In genomic region chr17:82266142-82266541, GRCh38 we compare ENCODE assay signal across 11 cellular contexts. TPM values are rescaled to one million over a fixed set of nuclear protein-coding genes. Genes with fewer than 3 reads are reported as not detected.
DNase-seq lines count a peak whose midpoint lies in the region; ATAC-seq and TF ChIP-seq lines count a peak whose summit lies in the region.
"Had no signal": no experiment of that assay in that cellular context is flagged by ENCODE, and none has a peak within 500 bp of the region (broad histone marks: within the 10 kb centered on the region; RNA-seq: fewer than 3 reads in every experiment).

No MANE protein-coding gene starts in this region.

- H3K27ac ChIP-seq in left ventricle myocardium inferior (replicated peaks) = peak overlapping the region; percentile 92
- H3K27ac ChIP-seq in neutrophil = peak overlapping the region; percentile 15

- H3K4me3 ChIP-seq in left ventricle myocardium inferior (no peak overlapping the region), neutrophil (ENCODE audit: low read depth in 1 of 2, low read length in 1 of 2) (no peak overlapping the region)
- H3K4me3 ChIP-seq: lung had no signal

- H3K36me3 ChIP-seq in left ventricle myocardium inferior = peaks cover 61% of the 10 kb centered on the region
- peaks cover 97% of the 10 kb centered on the region for H3K36me3 ChIP-seq in neutrophil

- TF ChIP-seq CTCF in left ventricle myocardium inferior (IDR thresholded peaks at IDR 0.05; ENCODE audit: borderline replicate concordance) (no peak), endothelial cell (IDR thresholded peaks at IDR 0.05; ENCODE audit: unreplicated experiment) (no peak), neutrophil (IDR thresholded peaks at IDR 0.05) (no peak), GM20000 (IDR thresholded peaks at IDR 0.05; ENCODE audit: extremely low read depth, missing control alignments) (no peak)

- H3K4me1 Mint-ChIP-seq in endothelial cell (ENCODE audit: unreplicated experiment) = peaks cover 13% of the 10 kb centered on the region

- H3K9me3 ChIP-seq in left ventricle myocardium inferior (replicated peaks) (no peaks in the 10 kb centered on the region), neutrophil (no peaks in the 10 kb centered on the region)

- H3K27me3 Mint-ChIP-seq in endothelial cell (ENCODE audit: unreplicated experiment) = peaks cover 5% of the 10 kb centered on the region

- H3K36me3 Mint-ChIP-seq in endothelial cell (ENCODE audit: low read depth, unreplicated experiment) = peaks cover 63% of the 10 kb centered on the region

- peak overlapping the region; percentile 33 for H3K4me3 Mint-ChIP-seq in endothelial cell (ENCODE audit: unreplicated experiment)
- H3K4me3 Mint-ChIP-seq: T-helper 1 cell treated with Interleukin-12 subunit alpha and Interleukin-12 subunit beta and Interleukin-4 antibody, amounts not matched to agents 30 μg/mL and 1 μg/mL, for 36 hours had no signal

- H3K27ac Mint-ChIP-seq in endothelial cell (ENCODE audit: unreplicated experiment) = no peak overlapping the region
- H3K27ac Mint-ChIP-seq: T-helper 1 cell treated with Interleukin-12 subunit alpha and Interleukin-12 subunit beta and Interleukin-4 antibody, amounts not matched to agents 30 μg/mL and 1 μg/mL, for 36 hours had no signal

- H3K4me1 ChIP-seq in left ventricle myocardium inferior (peaks cover 57% of the 10 kb centered on the region), neutrophil (ENCODE audit: control insufficient read depth in 1 of 2, insufficient read depth in 1 of 2, low read depth in 1 of 2, low read length in 1 of 2) (peaks cover 30 to 42% of the 10 kb centered on the region in 2 experiments)

- H3K9me3 Mint-ChIP-seq in endothelial cell (ENCODE audit: unreplicated experiment) = no peaks in the 10 kb centered on the region
- H3K9me3 Mint-ChIP-seq: T-helper 1 cell treated with Interleukin-12 subunit alpha and Interleukin-12 subunit beta and Interleukin-4 antibody, amounts not matched to agents 30 μg/mL and 1 μg/mL, for 36 hours had no signal

- no peak for ATAC-seq in Right ventricle myocardium superior (ENCODE audit: poor library complexity)
- no peak for ATAC-seq in GM18511 (IDR thresholded peaks at IDR 0.05; ENCODE audit: unreplicated experiment)
- no peak for ATAC-seq in GM18867 (IDR thresholded peaks at IDR 0.05; ENCODE audit: unreplicated experiment)

- intact Hi-C loops in left ventricle myocardium inferior (cut with micrococcal nuclease) = no loop called here
- intact Hi-C loops in Right ventricle myocardium superior (cut with DNase I) = loop anchor here (10.0 kb wide), 1 partner anchor 789 kb away; no protein-coding TSS in a partner anchor

- DNase-seq in left ventricle myocardium inferior (no peak), Right ventricle myocardium superior (no peak), endothelial cell (ENCODE audit: low spot score) (no peak), C1 segment of cervical spinal cord (lab: John Stamatoyannopoulos, UW) (no peak), GM20000 (ENCODE audit: low spot score) (no peak)
- DNase-seq: AML-193 had no signal

- no peaks in the 10 kb centered on the region for H3K27me3 ChIP-seq in left ventricle myocardium inferior (ENCODE audit: low read depth)
- H3K27me3 ChIP-seq in neutrophil = no peaks in the 10 kb centered on the region

RNA-seq across cellular contexts. Expression of gene CSNK1D, which starts 7.4 kb away (rescaled TPM):
- 61.8 TPM for total RNA-seq in left ventricle myocardium inferior
- 54.4 TPM for total RNA-seq in Right ventricle myocardium superior
- total RNA-seq in endothelial cell (ENCODE audit: unreplicated experiment) = 149 TPM

RNA-seq across cellular contexts. Expression of gene SLC16A3, which starts 37.3 kb away (rescaled TPM):
- total RNA-seq in left ventricle myocardium inferior (8.5 TPM), Right ventricle myocardium superior (10.0 TPM), endothelial cell (ENCODE audit: unreplicated experiment) (76.2 TPM)

RNA-seq across cellular contexts. Expression of gene CD7, which starts 51.3 kb away (rescaled TPM):
- total RNA-seq in left ventricle myocardium inferior (0.47 TPM), Right ventricle myocardium superior (0.75 TPM), endothelial cell (ENCODE audit: unreplicated experiment) (not detected)

RNA-seq across cellular contexts. Expression of gene CCDC57, which starts 53.5 kb away (rescaled TPM):
- total RNA-seq in left ventricle myocardium inferior = 8.1 TPM
- 8.6 TPM for total RNA-seq in Right ventricle myocardium superior
- 37.2 TPM for total RNA-seq in endothelial cell (ENCODE audit: unreplicated experiment)
